In genomic region chr3:2392981-2393380, GRCh38 we compare ENCODE assay signal across 19 cellular contexts.
DNase-seq lines count a peak whose midpoint lies in the region; ATAC-seq and TF ChIP-seq lines count a peak whose summit lies in the region.
"Had no signal": no experiment of that assay in that cellular context is flagged by ENCODE, and none has a peak within 500 bp of the region (broad histone marks: within the 10 kb centered on the region; RNA-seq: fewer than 3 reads in every experiment).

No MANE protein-coding gene starts in this region.

- H3K9me3 ChIP-seq in CD4-positive, alpha-beta memory T cell (ENCODE audit: control insufficient read depth in 1 of 2, low read length in 2 of 2): no peaks in the 10 kb centered on the region

- no peak overlapping the region for H3K4me3 Mint-ChIP-seq in WTC11
- no peak overlapping the region for H3K4me3 Mint-ChIP-seq in CD4-positive, alpha-beta memory T cell
- H3K4me3 Mint-ChIP-seq: CD14-positive monocyte had no signal

- TF ChIP-seq CTCF in C4-2B (conservative IDR thresholded peaks at IDR 0.05) (peak; percentile 9; the same call in 1 of the 2 replicates), astrocyte of the cerebellum (IDR thresholded peaks at IDR 0.05; ENCODE audit: low read depth, low read length, missing control alignments) (no peak), WTC11 (IDR thresholded peaks at IDR 0.05) (no peak)

- no peak for ATAC-seq in WTC11
- no peak for ATAC-seq in HG03196 (IDR thresholded peaks at IDR 0.05; ENCODE audit: unreplicated experiment)
- ATAC-seq: HCT116, K562 had no signal

- H3K27me3 Mint-ChIP-seq in WTC11 (ENCODE audit: low read depth): peaks cover 4% of the 10 kb centered on the region; the same call in 1 of the 2 replicates
- H3K27me3 Mint-ChIP-seq in CD4-positive, alpha-beta memory T cell: no peaks in the 10 kb centered on the region

- intact Hi-C loops in CD4-positive, alpha-beta memory T cell (cut with micrococcal nuclease): no loop called here

- in situ Hi-C loops in astrocyte of the cerebellum (cut with HindIII; ENCODE audit: low sequenced_read_pairs): no loop called here

- H3K27ac ChIP-seq in C4-2B: no peak overlapping the region
- H3K27ac ChIP-seq in CD4-positive, alpha-beta memory T cell (ENCODE audit: low read depth, low read length): no peak overlapping the region
- H3K27ac ChIP-seq: GM23248, SK-N-MC had no signal

- no peaks in the 10 kb centered on the region for H3K36me3 ChIP-seq in CD4-positive, alpha-beta memory T cell (ENCODE audit: insufficient read depth, low read length)

- no peaks in the 10 kb centered on the region for H3K4me1 ChIP-seq in CD4-positive, alpha-beta memory T cell (ENCODE audit: insufficient read depth, low read length)

- H3K27ac Mint-ChIP-seq in WTC11: no peak overlapping the region
- H3K27ac Mint-ChIP-seq in CD4-positive, alpha-beta memory T cell: no peak overlapping the region
- H3K27ac Mint-ChIP-seq: CD14-positive monocyte had no signal

- H3K4me1 Mint-ChIP-seq in WTC11: no peaks in the 10 kb centered on the region
- H3K4me1 Mint-ChIP-seq in CD4-positive, alpha-beta memory T cell: no peaks in the 10 kb centered on the region
- H3K4me1 Mint-ChIP-seq: CD14-positive monocyte had no signal

- H3K27me3 ChIP-seq in CD4-positive, alpha-beta memory T cell (ENCODE audit: insufficient read depth, low read length): no peaks in the 10 kb centered on the region

- DNase-seq in HK-2 (ENCODE audit: unreplicated experiment) (peak; percentile 4), astrocyte of the cerebellum (ENCODE audit: low read depth) (peak; percentile 4), kidney glomerular epithelial cell (lab: John Stamatoyannopoulos, UW) (peak; percentile 77), WTC11 (ENCODE audit: low spot score) (no peak), NCI-H446 (lab: John Stamatoyannopoulos, UW) (no peak)
- DNase-seq in CD4-positive, alpha-beta memory T cell: no peak
- DNase-seq: COR-L47, GM23248, MV-4-11, NCI-H1417 treated with DMSO at 0.1 percent for 48 hours, NCI-H2029 treated with DMSO at 0.1 percent for 48 hours, NCI-H524, Right ventricle myocardium superior had no signal

- H3K9me3 Mint-ChIP-seq in WTC11: peaks cover 79% of the 10 kb centered on the region
- peaks cover 0 to 5% (median 0%) of the 10 kb centered on the region in 8 donors for H3K9me3 Mint-ChIP-seq in CD4-positive, alpha-beta memory T cell

- H3K36me3 Mint-ChIP-seq in WTC11: peaks cover 61% of the 10 kb centered on the region
- H3K36me3 Mint-ChIP-seq in CD4-positive, alpha-beta memory T cell: no peaks in the 10 kb centered on the region
- H3K36me3 Mint-ChIP-seq: CD14-positive monocyte had no signal

- CTCF ChIA-PET in WTC11 (lab: Charles Lee): no interaction called here
- CTCF ChIA-PET in CD4-positive, alpha-beta memory T cell (lab: Charles Lee; ENCODE audit: partially characterized antibody): no interaction called here

- H3K4me3 ChIP-seq in astrocyte of the cerebellum (ENCODE audit: low read depth, low read length): no peak overlapping the region
- H3K4me3 ChIP-seq in CD4-positive, alpha-beta memory T cell (ENCODE audit: low read length in 2 of 2): no peak overlapping the region
- H3K4me3 ChIP-seq: GM23248, K562, SK-N-MC had no signal

- POLR2A ChIA-PET in WTC11 (lab: Charles Lee): no interaction called here
- POLR2A ChIA-PET in CD4-positive, alpha-beta memory T cell (lab: Charles Lee; ENCODE audit: partially characterized antibody): no interaction called here

TF ChIP-seq in WTC11, 78 proteins besides CTCF, POLR2A, EP300 and RAD21:
- TF ChIP-seq JAZF1 (CRISPR knock-in tag; IDR thresholded peaks at IDR 0.05): no peak
- no peak for TF ChIP-seq ESRRA (CRISPR knock-in tag; IDR thresholded peaks at IDR 0.05; ENCODE audit: borderline replicate concordance)
- TF ChIP-seq GRHL2 (CRISPR knock-in tag; IDR thresholded peaks at IDR 0.05; ENCODE audit: insufficient replicate concordance, severe bottlenecking): no peak
- TF ChIP-seq ATF2 (CRISPR knock-in tag; IDR thresholded peaks at IDR 0.05; ENCODE audit: borderline replicate concordance, low read depth): no peak
- TF ChIP-seq ZNF317 (CRISPR knock-in tag; IDR thresholded peaks at IDR 0.05; ENCODE audit: borderline replicate concordance, low read depth): no peak
- no peak for TF ChIP-seq TEAD4 (CRISPR knock-in tag; IDR thresholded peaks at IDR 0.05)
- no peak for TF ChIP-seq E2F4 (CRISPR knock-in tag; IDR thresholded peaks at IDR 0.05; ENCODE audit: borderline replicate concordance, low read depth)
- TF ChIP-seq ARID4B (CRISPR knock-in tag; IDR thresholded peaks at IDR 0.05; ENCODE audit: borderline replicate concordance): no peak
- no peak for TF ChIP-seq FOXJ3 (CRISPR knock-in tag; IDR thresholded peaks at IDR 0.05; ENCODE audit: borderline replicate concordance)
- no peak for TF ChIP-seq E2F5 (CRISPR knock-in tag; IDR thresholded peaks at IDR 0.05)
- TF ChIP-seq NFYB (CRISPR knock-in tag; conservative IDR thresholded peaks at IDR 0.05; ENCODE audit: low read depth): no peak
TF ChIP-seq in WTC11: peak in this region for 0.

Comparison
In these comparisons a context has a peak if more than half of its experiments do, and no peak if none do; other contexts are left out.
1. DNase-seq: peak in HK-2 (single experiment), astrocyte of the cerebellum (single experiment) and kidney glomerular epithelial cell (single experiment); none in WTC11 (single experiment), CD4-positive, alpha-beta memory T cell (0 of 5) and NCI-H446 (0 of 2).